ENCODE assay signal across 1 cellular context in the genomic region with DNA sequence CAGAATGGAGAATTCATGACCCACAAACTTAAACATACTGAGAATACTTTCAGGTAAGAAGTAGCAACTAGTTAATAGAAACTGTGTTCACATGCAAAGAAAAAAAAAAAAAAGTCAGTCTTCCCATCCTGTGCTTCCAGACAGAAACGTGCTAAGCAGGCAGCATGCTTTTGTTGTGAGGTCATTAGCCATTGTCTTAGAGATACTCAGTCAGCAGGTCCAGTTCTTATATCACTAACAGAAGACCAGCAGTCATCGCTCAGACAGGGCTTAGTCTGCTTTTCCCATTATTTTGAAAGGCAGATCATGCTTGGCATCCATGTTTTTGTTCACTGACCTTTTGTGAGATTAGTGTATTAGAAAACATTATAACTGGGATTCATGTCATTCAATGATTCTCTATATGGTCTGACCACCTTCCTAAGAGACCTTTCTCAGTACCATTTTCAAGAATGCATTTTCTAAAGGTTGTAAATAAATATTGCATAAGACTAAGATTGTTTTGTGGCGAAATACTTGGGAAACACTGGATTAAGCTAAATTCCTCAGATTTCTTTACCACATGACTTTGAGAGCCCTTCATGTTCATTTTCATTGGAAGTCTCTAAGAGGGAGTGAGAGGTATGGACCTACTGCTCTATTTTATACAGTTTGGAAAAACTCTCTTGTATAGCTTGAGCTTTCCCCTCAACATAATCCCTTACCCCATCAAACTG.
A peak's percentile ranks its signal among the peaks of the same experiment; 100 is the strongest.
TF ChIP-seq lines count a peak whose summit lies in the region.

No MANE protein-coding gene starts in this region.

TF ChIP-seq in HEK293, 187 proteins besides CTCF, POLR2A, EP300 and RAD21 (continued from another document):
- TF ChIP-seq ZNF362 (tag by site-specific recombination; IDR thresholded peaks at IDR 0.05) (peak; percentile 88), KLF8 (tag by site-specific recombination; IDR thresholded peaks at IDR 0.05) (no peak), RBAK (tag by site-specific recombination; IDR thresholded peaks at IDR 0.05) (no peak)
